8 cellular contexts compared by ENCODE assay signal in genomic region chr11:123302751-123303195, GRCh38.
A peak's percentile ranks its signal among the peaks of the same experiment; 100 is the strongest.
DNase-seq lines count a peak whose midpoint lies in the region; ATAC-seq, FAIRE-seq and TF ChIP-seq lines count a peak whose summit lies in the region.

No MANE protein-coding gene starts in this region.

- no peaks in the 10 kb centered on the region for H3K36me3 ChIP-seq in breast epithelium
- H3K36me3 ChIP-seq in GM12878 (ENCODE audit: control insufficient read depth in 2 of 2, insufficient read depth in 2 of 2, low read length in 1 of 2): no peaks in the 10 kb centered on the region
- H3K36me3 ChIP-seq in left ventricle myocardium inferior: no peaks in the 10 kb centered on the region

- H3K27ac Mint-ChIP-seq in MCF 10A (ENCODE audit: low read depth, unreplicated experiment): no peak overlapping the region

- H3K36me3 Mint-ChIP-seq in MCF 10A (ENCODE audit: insufficient read depth, unreplicated experiment): no peaks in the 10 kb centered on the region

- RAD21 ChIA-PET in GM12878 (lab: Charles Lee; ENCODE audit: unreplicated experiment): interaction anchor here (1.0 to 5.4 kb wide), 11 partner anchors 15 to 174 kb away, joined by 3 to 62 read pairs (median 5); no protein-coding TSS in a partner anchor

- WGBS in GM12878 (ENCODE audit: insufficient coverage, insufficient replicate concordance, low lambda C conversion rate, missing lambda C conversion rate): under 1% methylated on average over 8 of the region's 8 CpGs

- no peaks in the 10 kb centered on the region for H3K4me1 Mint-ChIP-seq in MCF 10A (ENCODE audit: insufficient read depth, unreplicated experiment)

- TF ChIP-seq EP300 in GM12878 (IDR thresholded peaks at IDR 0.05; ENCODE audit: borderline replicate concordance in 1 of 2, control insufficient read depth in 1 of 2, low read depth in 2 of 2, low read length in 2 of 2): peak in 1 of 2 experiments; percentile 81; a peak in 1 of 4 replicates

- H2AFZ ChIP-seq in GM12878 (ENCODE audit: control insufficient read depth, low read depth, low read length): no peak overlapping the region; the same call in 1 of the 2 replicates

- POLR2A ChIA-PET in MCF 10A (lab: Yijun Ruan, JAX): no interaction called here
- POLR2A ChIA-PET in GM12878 (lab: Charles Lee): interaction anchor here (1.1 to 1.3 kb wide), 3 partner anchors 69 to 176 kb away, joined by 3 to 5 read pairs (median 4); no protein-coding TSS in a partner anchor

- FAIRE-seq in HTR-8/SVneo (lab: Jason Lieb, UNC): peak; percentile 79
- FAIRE-seq in GM12878 (lab: Jason Lieb, UNC): no peak

- TF ChIP-seq RAD21 in GM12878 (IDR thresholded peaks at IDR 0.05; ENCODE audit: insufficient read depth, low read depth, low read length): no peak

- SMC1A ChIA-PET in GM12878 (lab: Charles Lee; ENCODE audit: uncharacterized antibody, unreplicated experiment): interaction anchor here (0.5 to 6.2 kb wide), 16 partner anchors 14 to 244 kb away, joined by 3 to 61 read pairs (median 5); no protein-coding TSS in a partner anchor

- ATAC-seq in GM12878 (peak; percentile 69), GM19397 (IDR thresholded peaks at IDR 0.05; ENCODE audit: unreplicated experiment) (no peak)

- intact Hi-C loops in MCF 10A (cut with micrococcal nuclease): no loop called here
- intact Hi-C loops in breast epithelium (cut with DNase I; ENCODE audit: low total_unique reads): no loop called here
- intact Hi-C loops in GM12878 (cut with micrococcal nuclease; ENCODE audit: unreplicated experiment): loop anchor here (1.0 to 5.0 kb wide), 5 partner anchors 40 to 255 kb away; partner anchors contain the start of gene GRAMD1B
- intact Hi-C loops in left ventricle myocardium inferior (cut with micrococcal nuclease): loop anchor here (5.0 kb wide), 1 partner anchor 175 kb away; no protein-coding TSS in a partner anchor

- H3K4me3 ChIP-seq in breast epithelium: no peak overlapping the region
- peak overlapping the region; percentile 62; the same call in 1 of the 2 replicates for H3K4me3 ChIP-seq in GM12878
- no peak overlapping the region for H3K4me3 ChIP-seq in left ventricle myocardium inferior

- CTCF ChIA-PET in MCF 10A (lab: Yijun Ruan, JAX) (interaction anchor here (0.6 to 1.4 kb wide), 2 partner anchors 25 to 199 kb away, joined by 3 read pairs; no protein-coding TSS in a partner anchor), GM12878 (lab: Yijun Ruan, JAX) (interaction anchor here (0.6 to 9.4 kb wide), 12 partner anchors 42 to 175 kb away, joined by 3 to 146 read pairs (median 5); no protein-coding TSS in a partner anchor)

- H3K9me3 Mint-ChIP-seq in MCF 10A (ENCODE audit: unreplicated experiment): no peaks in the 10 kb centered on the region

- no peak overlapping the region for H3K4me3 Mint-ChIP-seq in MCF 10A (ENCODE audit: unreplicated experiment)

- peak overlapping the region; percentile 49; the same call in 1 of the 2 replicates for H3K9ac ChIP-seq in GM12878 (ENCODE audit: control insufficient read depth, insufficient read depth, low read length)

- DNase-seq in MCF 10A (ENCODE audit: unreplicated experiment): peak; percentile 9
- no peak for DNase-seq in breast epithelium (ENCODE audit: low spot score in 2 of 2)
- DNase-seq in HTR-8/SVneo (ENCODE audit: insufficient read length, low spot score): peak; percentile 61
- DNase-seq in GM12878 (ENCODE audit: low read depth, low spot score): peak; percentile 79
- peak; percentile 21 for DNase-seq in stimulated activated CD4-positive, alpha-beta T cell treated with anti-CD3 and anti-CD28 coated beads, Interleukin-4, amount 100 ng/mL, for 1 hour
- DNase-seq in UCSD-AML1 (lab: John Stamatoyannopoulos, UW; ENCODE audit: unreplicated experiment): no peak
- DNase-seq in left ventricle myocardium inferior: no peak

- TF ChIP-seq CTCF in MCF 10A (IDR thresholded peaks at IDR 0.05; ENCODE audit: unreplicated experiment) (no peak), breast epithelium (IDR thresholded peaks at IDR 0.05) (no peak), GM12878 (IDR thresholded peaks at IDR 0.05 in 2 of 3, conservative IDR thresholded peaks at IDR 0.05 in 1 of 3; ENCODE audit: control insufficient read depth in 2 of 3, extremely low read depth in 1 of 3, insufficient read depth in 1 of 3, low read depth in 3 of 3, low read length in 3 of 3) (no peak), left ventricle myocardium inferior (IDR thresholded peaks at IDR 0.05; ENCODE audit: borderline replicate concordance) (no peak)

- no peaks in the 10 kb centered on the region for H3K79me2 ChIP-seq in GM12878 (ENCODE audit: control insufficient read depth, insufficient read depth, low read length)

- in situ Hi-C loops in GM12878 (cut with MboI): loop anchor here (5.0 kb wide), 2 partner anchors 105 to 175 kb away; no protein-coding TSS in a partner anchor

- H3K27me3 ChIP-seq in breast epithelium (no peaks in the 10 kb centered on the region), GM12878 (replicated peaks in 1 of 2; ENCODE audit: control insufficient read depth in 2 of 2, insufficient read depth in 2 of 2, low read length in 1 of 2) (no peaks in the 10 kb centered on the region), left ventricle myocardium inferior (ENCODE audit: low read depth) (peaks cover 52% of the 10 kb centered on the region)

- BruUV-seq in MCF 10A (replicated peaks; lab: Mats Ljungman, UMichigan): no TSS peak
- BruUV-seq in GM12878 (replicated peaks; lab: Mats Ljungman, UMichigan): no TSS peak

- H4K20me1 ChIP-seq in GM12878 (ENCODE audit: control insufficient read depth, insufficient read depth): no peaks in the 10 kb centered on the region

- H3K4me2 ChIP-seq in GM12878 (ENCODE audit: control insufficient read depth, insufficient read depth): peak overlapping the region; percentile 5

- peaks cover 20% of the 10 kb centered on the region for H3K27me3 Mint-ChIP-seq in MCF 10A (ENCODE audit: insufficient read depth, unreplicated experiment)

- H3K4me1 ChIP-seq in breast epithelium: no peaks in the 10 kb centered on the region
- peaks cover 29% of the 10 kb centered on the region for H3K4me1 ChIP-seq in GM12878 (ENCODE audit: control insufficient read depth, insufficient read depth, low read length)
- peaks cover 55% of the 10 kb centered on the region for H3K4me1 ChIP-seq in left ventricle myocardium inferior

- H3K27ac ChIP-seq in breast epithelium (no peak overlapping the region), GM12878 (ENCODE audit: control insufficient read depth, insufficient read depth) (peak overlapping the region; percentile 75), left ventricle myocardium inferior (replicated peaks) (no peak overlapping the region)

- TF ChIP-seq POLR2A in breast epithelium (IDR thresholded peaks at IDR 0.05) (no peak), GM12878 (IDR thresholded peaks at IDR 0.05; ENCODE audit: low read depth, low read length) (no peak)

- H3K9me3 ChIP-seq in breast epithelium (no peaks in the 10 kb centered on the region), GM12878 (replicated peaks; ENCODE audit: control insufficient read depth, insufficient read depth, low read length) (no peaks in the 10 kb centered on the region; the same call in 2 of the 3 replicates), left ventricle myocardium inferior (replicated peaks) (no peaks in the 10 kb centered on the region)

TF ChIP-seq in GM12878, 131 proteins besides CTCF, POLR2A, EP300 and RAD21 (continues in another document):
- TF ChIP-seq EGR1 (IDR thresholded peaks at IDR 0.05; ENCODE audit: borderline replicate concordance in 1 of 2, low read depth in 2 of 2, low read length in 2 of 2): 0 out of 3 replicates have a peak, but pooled peaks of 1 of the 2 experiments have one; percentile 33
- TF ChIP-seq, protein P1, sequence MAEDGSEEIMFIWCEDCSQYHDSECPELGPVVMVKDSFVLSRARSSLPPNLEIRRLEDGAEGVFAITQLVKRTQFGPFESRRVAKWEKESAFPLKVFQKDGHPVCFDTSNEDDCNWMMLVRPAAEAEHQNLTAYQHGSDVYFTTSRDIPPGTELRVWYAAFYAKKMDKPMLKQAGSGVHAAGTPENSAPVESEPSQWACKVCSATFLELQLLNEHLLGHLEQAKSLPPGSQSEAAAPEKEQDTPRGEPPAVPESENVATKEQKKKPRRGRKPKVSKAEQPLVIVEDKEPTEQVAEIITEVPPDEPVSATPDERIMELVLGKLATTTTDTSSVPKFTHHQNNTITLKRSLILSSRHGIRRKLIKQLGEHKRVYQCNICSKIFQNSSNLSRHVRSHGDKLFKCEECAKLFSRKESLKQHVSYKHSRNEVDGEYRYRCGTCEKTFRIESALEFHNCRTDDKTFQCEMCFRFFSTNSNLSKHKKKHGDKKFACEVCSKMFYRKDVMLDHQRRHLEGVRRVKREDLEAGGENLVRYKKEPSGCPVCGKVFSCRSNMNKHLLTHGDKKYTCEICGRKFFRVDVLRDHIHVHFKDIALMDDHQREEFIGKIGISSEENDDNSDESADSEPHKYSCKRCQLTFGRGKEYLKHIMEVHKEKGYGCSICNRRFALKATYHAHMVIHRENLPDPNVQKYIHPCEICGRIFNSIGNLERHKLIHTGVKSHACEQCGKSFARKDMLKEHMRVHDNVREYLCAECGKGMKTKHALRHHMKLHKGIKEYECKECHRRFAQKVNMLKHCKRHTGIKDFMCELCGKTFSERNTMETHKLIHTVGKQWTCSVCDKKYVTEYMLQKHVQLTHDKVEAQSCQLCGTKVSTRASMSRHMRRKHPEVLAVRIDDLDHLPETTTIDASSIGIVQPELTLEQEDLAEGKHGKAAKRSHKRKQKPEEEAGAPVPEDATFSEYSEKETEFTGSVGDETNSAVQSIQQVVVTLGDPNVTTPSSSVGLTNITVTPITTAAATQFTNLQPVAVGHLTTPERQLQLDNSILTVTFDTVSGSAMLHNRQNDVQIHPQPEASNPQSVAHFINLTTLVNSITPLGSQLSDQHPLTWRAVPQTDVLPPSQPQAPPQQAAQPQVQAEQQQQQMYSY (CRISPR knock-in tag; IDR thresholded peaks at IDR 0.05): no peak
- TF ChIP-seq TAF1 (IDR thresholded peaks at IDR 0.05; ENCODE audit: borderline replicate concordance, low read depth, low read length): no peak
- TF ChIP-seq CBX5 (IDR thresholded peaks at IDR 0.05; ENCODE audit: low read depth): no peak
- no peak for TF ChIP-seq YBX1 (IDR thresholded peaks at IDR 0.05)
- TF ChIP-seq ZNF274 (IDR thresholded peaks at IDR 0.05; ENCODE audit: insufficient read depth, insufficient read length): no peak
- peak; percentile 83 for TF ChIP-seq RELA (IDR thresholded peaks at IDR 0.05; ENCODE audit: borderline replicate concordance, partially characterized antibody)
- TF ChIP-seq KLF5 (IDR thresholded peaks at IDR 0.05; ENCODE audit: partially characterized antibody): no peak

Comparison
In these comparisons a context has a peak if more than half of its experiments do, and no peak if none do; other contexts are left out.
1. DNase-seq: peak in MCF 10A (single experiment), HTR-8/SVneo (single experiment), GM12878 (single experiment) and stimulated activated CD4-positive, alpha-beta T cell treated with anti-CD3 and anti-CD28 coated beads, Interleukin-4, amount 100 ng/mL, for 1 hour (single experiment); none in breast epithelium (0 of 2), UCSD-AML1 (single experiment) and left ventricle myocardium inferior (single experiment).
2. intact Hi-C loops: an anchor here in GM12878 (1.0 to 5.0 kb wide) and left ventricle myocardium inferior (5.0 kb wide); none called in MCF 10A and breast epithelium.